ENCODE assay signal across 8 cellular contexts in genomic region chr18:33839452-33840225, GRCh38.
DNase-seq lines count a peak whose midpoint lies in the region; ATAC-seq and TF ChIP-seq lines count a peak whose summit lies in the region.

No MANE protein-coding gene starts in this region.

- H3K4me3 Mint-ChIP-seq in CD8-positive, alpha-beta memory T cell = no peak overlapping the region

- H3K4me1 Mint-ChIP-seq in CD8-positive, alpha-beta memory T cell = no peaks in the 10 kb centered on the region

- H3K27ac ChIP-seq in heart left ventricle (no peak overlapping the region), mesendoderm (ENCODE audit: low read depth, low read length) (no peak overlapping the region)
- no peak overlapping the region for H3K27ac ChIP-seq in CD8-positive, alpha-beta memory T cell (ENCODE audit: low read depth, low read length)

- ATAC-seq in heart left ventricle (peak in 1 of 4 donors; percentile 59), left ventricle myocardium superior (no peak), HG03354 (IDR thresholded peaks at IDR 0.05; ENCODE audit: poor library complexity, severe bottlenecking, unreplicated experiment) (peak; percentile 77), GM18873 (IDR thresholded peaks at IDR 0.05; ENCODE audit: low FRiP score, unreplicated experiment) (no peak)

- WGBS in heart left ventricle, 4 donors = 9 to 13% (median 11%) methylated on average over 6 of the region's 6 CpGs
- no CpG with 5 or more reads among the region's 6 CpGs for WGBS in mesendoderm (ENCODE audit: extremely low coverage, insufficient coverage, low lambda C conversion rate)

- H3K4me1 ChIP-seq in heart left ventricle (no peaks in the 10 kb centered on the region), mesendoderm (ENCODE audit: control insufficient read depth, low read depth, low read length) (peaks cover 4% of the 10 kb centered on the region)
- H3K4me1 ChIP-seq in CD8-positive, alpha-beta memory T cell (ENCODE audit: insufficient read depth, low read length) = no peaks in the 10 kb centered on the region

- H2BK5ac ChIP-seq in mesendoderm (ENCODE audit: low read length) = no peak overlapping the region

- H3K4me3 ChIP-seq in heart left ventricle (peak overlapping the region in 1 of 12 donors; percentile 17), mesendoderm (ENCODE audit: low read length) (no peak overlapping the region)
- H3K4me3 ChIP-seq in CD8-positive, alpha-beta memory T cell (ENCODE audit: low read length) = no peak overlapping the region

- H2AK5ac ChIP-seq in mesendoderm (ENCODE audit: low read length) = no peak overlapping the region

- no peak overlapping the region for H3K56ac ChIP-seq in mesendoderm (ENCODE audit: low read length)

- H2BK120ac ChIP-seq in mesendoderm (ENCODE audit: low read depth, low read length) = no peak overlapping the region

- no peaks in the 10 kb centered on the region for H3K79me1 ChIP-seq in mesendoderm (ENCODE audit: low read length)

- CTCF ChIA-PET in CD8-positive, alpha-beta memory T cell (lab: Charles Lee) = no interaction called here

- H3K18ac ChIP-seq in mesendoderm (ENCODE audit: low read length) = no peak overlapping the region

- H4K5ac ChIP-seq in mesendoderm (ENCODE audit: low read length) = no peak overlapping the region

- H4K8ac ChIP-seq in mesendoderm (ENCODE audit: low read depth, low read length) = no peak overlapping the region

- no peak overlapping the region for H3K4ac ChIP-seq in mesendoderm (ENCODE audit: low read depth, low read length)

- no peak overlapping the region for H3K9ac ChIP-seq in mesendoderm (ENCODE audit: low read length)

- no peak overlapping the region for H3K23ac ChIP-seq in mesendoderm (ENCODE audit: low read length)

- DNase-seq in heart left ventricle = peak in 1 of 5 donors; percentile 23
- no peak for DNase-seq in left ventricle myocardium superior
- peak; percentile 41 to 68 for DNase-seq in NCI-H524 (lab: John Stamatoyannopoulos, UW)
- DNase-seq in cerebellum (ENCODE audit: low spot score) = peak; percentile 44
- peak; percentile 78 for DNase-seq in mesendoderm
- DNase-seq in CD8-positive, alpha-beta memory T cell = no peak

- no peak for TF ChIP-seq POLR2A in heart left ventricle (IDR thresholded peaks at IDR 0.05)

- no peak overlapping the region for H3K4me2 ChIP-seq in mesendoderm (ENCODE audit: low read length)

- no peaks in the 10 kb centered on the region for H3K27me3 Mint-ChIP-seq in CD8-positive, alpha-beta memory T cell

- intact Hi-C loops in heart left ventricle (cut with DNase I) (no loop called here), left ventricle myocardium superior (cut with micrococcal nuclease) (no loop called here)

- H3K9me3 ChIP-seq in heart left ventricle = no peaks in the 10 kb centered on the region
- H3K9me3 ChIP-seq in CD8-positive, alpha-beta memory T cell (ENCODE audit: low read length) = no peaks in the 10 kb centered on the region

- peak; percentile 30 to 69 (median 54) for TF ChIP-seq CTCF in heart left ventricle (IDR thresholded peaks at IDR 0.05)

- H3K36me3 Mint-ChIP-seq in CD8-positive, alpha-beta memory T cell = no peaks in the 10 kb centered on the region

- H3K36me3 ChIP-seq in heart left ventricle (no peaks in the 10 kb centered on the region), mesendoderm (ENCODE audit: control insufficient read depth, insufficient read depth, low read length) (no peaks in the 10 kb centered on the region)
- H3K36me3 ChIP-seq in CD8-positive, alpha-beta memory T cell (ENCODE audit: insufficient read depth, low read length) = no peaks in the 10 kb centered on the region

- H3K79me2 ChIP-seq in mesendoderm (ENCODE audit: control insufficient read depth, insufficient read depth, low read length) = no peaks in the 10 kb centered on the region

- H3K27me3 ChIP-seq in heart left ventricle = no peaks in the 10 kb centered on the region
- no peaks in the 10 kb centered on the region for H3K27me3 ChIP-seq in mesendoderm (ENCODE audit: insufficient read depth, low read length, poor library complexity)
- H3K27me3 ChIP-seq in CD8-positive, alpha-beta memory T cell (ENCODE audit: insufficient read depth, low read length, poor library complexity, severe bottlenecking) = no peaks in the 10 kb centered on the region

- no peak overlapping the region for H3K27ac Mint-ChIP-seq in CD8-positive, alpha-beta memory T cell

- no peak overlapping the region for H2BK15ac ChIP-seq in mesendoderm (replicated peaks; ENCODE audit: low read depth)

- POLR2A ChIA-PET in CD8-positive, alpha-beta memory T cell (lab: Charles Lee) = no interaction called here

- peaks cover 10 to 42% (median 13%) of the 10 kb centered on the region in 5 donors for H3K9me3 Mint-ChIP-seq in CD8-positive, alpha-beta memory T cell

Comparison
In these comparisons a context has a peak if more than half of its experiments do, and no peak if none do; other contexts are left out.
1. DNase-seq: peak in NCI-H524 (2 of 2), cerebellum (single experiment) and mesendoderm (single experiment); none in left ventricle myocardium superior (single experiment) and CD8-positive, alpha-beta memory T cell (0 of 5).